8 cellular contexts compared by ENCODE assay signal in genomic region chr14:75487155-75487671, GRCh38. TPM values are rescaled to one million over a fixed set of nuclear protein-coding genes. Genes with fewer than 3 reads are reported as not detected.
DNase-seq lines count a peak whose midpoint lies in the region; ATAC-seq lines count a peak whose summit lies in the region.

No MANE protein-coding gene starts in this region.

- H3K4me3 ChIP-seq in H7 (ENCODE audit: insufficient read depth, low read depth, low read length), result no peak overlapping the region

- no peaks in the 10 kb centered on the region for H3K27me3 ChIP-seq in H7 (ENCODE audit: control insufficient read depth, insufficient read depth, low read length)

- H3K27ac Mint-ChIP-seq in T-cell, result no peak overlapping the region
- no peak overlapping the region for H3K27ac Mint-ChIP-seq in stimulated activated naive CD8-positive, alpha-beta T cell treated with anti-CD3 and anti-CD28 coated beads, Interleukin-15, amount 100 ng/mL, for 72 hours

- POLR2A ChIA-PET in T-cell (lab: Charles Lee), result interaction anchor here in 1 of 2 donors (0.7 kb wide), 1 partner anchor 370 kb away, joined by 4 read pairs; no protein-coding TSS in a partner anchor

- no peaks in the 10 kb centered on the region for H3K27me3 Mint-ChIP-seq in activated T-cell treated with anti-CD3 and anti-CD28 coated beads, Interleukin-2, amount 50 U/mL, for 4 hours (ENCODE audit: low read depth)
- no peaks in the 10 kb centered on the region for H3K27me3 Mint-ChIP-seq in T-cell
- peaks cover 25% of the 10 kb centered on the region for H3K27me3 Mint-ChIP-seq in stimulated activated naive CD8-positive, alpha-beta T cell treated with anti-CD3 and anti-CD28 coated beads, Interleukin-15, amount 100 ng/mL, for 72 hours

- CTCF ChIA-PET in T-cell (lab: Charles Lee), result interaction anchor here (0.5 to 1.9 kb wide), 9 partner anchors 9 to 356 kb away, joined by 3 to 6 read pairs (median 4); no protein-coding TSS in a partner anchor

- no peaks in the 10 kb centered on the region for H3K36me3 Mint-ChIP-seq in activated T-cell treated with anti-CD3 and anti-CD28 coated beads, Interleukin-2, amount 50 U/mL, for 4 hours (ENCODE audit: insufficient read depth)
- no peaks in the 10 kb centered on the region for H3K36me3 Mint-ChIP-seq in T-cell

- DNase-seq in activated T-cell treated with anti-CD3 and anti-CD28 coated beads, Interleukin-2, amount 50 U/mL, for 4 hours, result no peak
- DNase-seq in activated T-cell treated with anti-CD3 and anti-CD28 coated beads for 4 hours (no peak), T-cell (no peak), H7 (no peak), NCI-H1092 (lab: John Stamatoyannopoulos, UW) (no peak)
- peak; percentile 30 to 38 for DNase-seq in stimulated activated naive CD8-positive, alpha-beta T cell treated with anti-CD3 and anti-CD28 coated beads, Interleukin-15, amount 100 ng/mL, for 72 hours
- no peak for DNase-seq in stimulated activated naive CD4-positive, alpha-beta T cell treated with Interleukin-2 at 50 U/mL for 16 hours (lab: John Stamatoyannopoulos, UW)

- peak; percentile 89 for ATAC-seq in activated T-cell treated with anti-CD3 and anti-CD28 coated beads, Interleukin-2, amount 50 U/mL, for 4 hours
- peak; percentile 51 for ATAC-seq in HG02970 (IDR thresholded peaks at IDR 0.05; ENCODE audit: low FRiP score, unreplicated experiment)
- ATAC-seq in T-cell (replicated peaks in 1 of 4), result peak; percentile 48 to 82 (median 59)
- peak; percentile 95 for ATAC-seq in stimulated activated naive CD8-positive, alpha-beta T cell treated with anti-CD3 and anti-CD28 coated beads, Interleukin-15, amount 100 ng/mL, for 72 hours

- H3K36me3 ChIP-seq in H7 (replicated peaks; ENCODE audit: control insufficient read depth, insufficient read depth, low read length), result no peaks in the 10 kb centered on the region

- H3K4me1 Mint-ChIP-seq in activated T-cell treated with anti-CD3 and anti-CD28 coated beads, Interleukin-2, amount 50 U/mL, for 4 hours (ENCODE audit: low read depth), result peaks cover 19% of the 10 kb centered on the region
- H3K4me1 Mint-ChIP-seq in T-cell, result peaks cover 7 to 17% (median 14%) of the 10 kb centered on the region in 3 donors
- peaks cover 45% of the 10 kb centered on the region for H3K4me1 Mint-ChIP-seq in stimulated activated naive CD8-positive, alpha-beta T cell treated with anti-CD3 and anti-CD28 coated beads, Interleukin-15, amount 100 ng/mL, for 72 hours

- H3K4me3 Mint-ChIP-seq in activated T-cell treated with anti-CD3 and anti-CD28 coated beads, Interleukin-2, amount 50 U/mL, for 4 hours, result no peak overlapping the region
- H3K4me3 Mint-ChIP-seq in T-cell, result no peak overlapping the region
- H3K4me3 Mint-ChIP-seq in stimulated activated naive CD8-positive, alpha-beta T cell treated with anti-CD3 and anti-CD28 coated beads, Interleukin-15, amount 100 ng/mL, for 72 hours, result peak overlapping the region in 1 of 2 donors; percentile 25

- no peaks in the 10 kb centered on the region for H3K9me3 Mint-ChIP-seq in activated T-cell treated with anti-CD3 and anti-CD28 coated beads, Interleukin-2, amount 50 U/mL, for 4 hours
- H3K9me3 Mint-ChIP-seq in T-cell, result no peaks in the 10 kb centered on the region
- H3K9me3 Mint-ChIP-seq in stimulated activated naive CD8-positive, alpha-beta T cell treated with anti-CD3 and anti-CD28 coated beads, Interleukin-15, amount 100 ng/mL, for 72 hours, result no peaks in the 10 kb centered on the region

RNA-seq across cellular contexts. Expression of gene BATF, which starts 35.1 kb away (rescaled TPM):
- 100 to 1,000 TPM; 186 to 193 (median 191) TPM for total RNA-seq in activated T-cell treated with anti-CD3 and anti-CD28 coated beads, Interleukin-2, amount 50 U/mL, for 4 hours
- 10 to 100 TPM; 12.0 to 22.4 (median 19.2) TPM for total RNA-seq in T-cell
- not detected in 2 replicates for total RNA-seq in H7 (2014; rRNA removed; shearing (Covaris generic))

RNA-seq across cellular contexts. Expression of gene JDP2, which starts 59.4 kb away (rescaled TPM):
- 1 to 10 TPM in 2 of 3 donors, under 1 TPM in 1; 0.61 to 1.3 (median 1.3) TPM for total RNA-seq in activated T-cell treated with anti-CD3 and anti-CD28 coated beads, Interleukin-2, amount 50 U/mL, for 4 hours
- under 1 TPM; 0.45 to 0.93 (median 0.76) TPM for total RNA-seq in T-cell
- 30.2 and 37.9 TPM in 2 replicates for total RNA-seq in H7 (2014; rRNA removed; shearing (Covaris generic))

Comparison
In these comparisons a context has a peak if more than half of its experiments do, and no peak if none do; other contexts are left out.
1. DNase-seq: peak in stimulated activated naive CD8-positive, alpha-beta T cell treated with anti-CD3 and anti-CD28 coated beads, Interleukin-15, amount 100 ng/mL, for 72 hours (2 of 2); none in activated T-cell treated with anti-CD3 and anti-CD28 coated beads, Interleukin-2, amount 50 U/mL, for 4 hours (single experiment), activated T-cell treated with anti-CD3 and anti-CD28 coated beads for 4 hours (single experiment), T-cell (0 of 34), H7 (single experiment), stimulated activated naive CD4-positive, alpha-beta T cell treated with Interleukin-2 at 50 U/mL for 16 hours (single experiment) and NCI-H1092 (single experiment).
2. RNA of gene BATF, which starts 35.1 kb away (total RNA-seq): 186 to 193 TPM in activated T-cell treated with anti-CD3 and anti-CD28 coated beads, Interleukin-2, amount 50 U/mL, for 4 hours and 12.0 to 22.4 TPM in T-cell; not detected in H7; every median in the first group is over 10 times any median in the second.
3. RNA of gene JDP2, which starts 59.4 kb away (total RNA-seq): 30.2 to 37.9 TPM in H7; 0.61 to 1.3 TPM in activated T-cell treated with anti-CD3 and anti-CD28 coated beads, Interleukin-2, amount 50 U/mL, for 4 hours and 0.45 to 0.93 TPM in T-cell; every median in the first group is over 10 times any median in the second.
4. Peak in every context shown above with its lines, with median percentiles within 50 percentile points of each other: ATAC-seq.